ENCODE assay signal across 8 cellular contexts in the genomic region with DNA sequence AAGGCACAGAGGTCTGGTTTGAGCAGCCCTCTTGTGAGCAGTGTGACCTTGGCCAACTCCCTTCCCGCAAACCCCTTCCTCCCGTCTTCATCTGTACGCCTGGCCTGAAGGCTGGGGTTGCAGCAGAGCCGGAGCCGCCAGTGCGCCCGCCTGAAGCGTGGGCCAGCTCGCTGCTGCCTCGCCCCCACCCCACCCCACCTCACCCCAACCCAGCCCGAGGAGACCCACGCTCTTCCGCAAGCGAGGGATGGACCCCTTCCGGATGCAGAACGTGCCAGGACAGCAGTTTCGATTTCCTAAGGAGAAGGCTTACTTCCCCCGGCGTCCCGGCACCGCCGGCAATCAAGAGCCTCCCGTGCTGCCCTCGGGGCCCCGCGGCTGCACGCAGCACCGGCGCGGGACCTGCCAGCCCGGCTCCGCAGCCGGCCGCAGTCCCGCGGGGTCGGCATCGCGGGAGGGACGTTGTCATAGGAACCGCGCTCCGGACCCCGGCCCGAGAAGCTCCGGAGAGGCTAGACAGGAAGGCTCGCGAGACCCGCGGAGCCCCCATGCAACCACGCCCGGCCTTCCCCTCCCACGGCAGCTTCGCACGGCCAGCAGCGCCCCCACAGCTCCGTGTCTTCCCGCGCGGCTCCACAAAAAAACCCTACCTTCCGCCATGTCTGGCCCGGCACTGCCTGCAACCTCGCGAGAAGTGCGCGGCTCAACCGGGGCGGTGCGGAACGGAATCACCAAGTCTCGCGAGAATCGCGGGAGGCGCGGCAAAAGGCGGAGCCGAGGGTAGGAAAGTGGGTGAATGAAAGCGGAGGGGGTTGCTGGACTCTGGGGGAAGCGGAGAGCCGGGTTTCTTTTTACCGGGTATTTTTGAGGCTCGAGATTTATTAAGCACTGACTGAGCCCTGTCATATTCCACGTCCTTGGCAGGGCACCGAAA. TPM values are rescaled to one million over a fixed set of nuclear protein-coding genes. Genes with fewer than 3 reads are reported as not detected.
DNase-seq lines count a peak whose midpoint lies in the region; ATAC-seq, FAIRE-seq and TF ChIP-seq lines count a peak whose summit lies in the region.

ANKFY1 (minus strand) TSS at position 698 of the 934 bp plus-strand sequence; CDS start at position 660, 38 bp downstream.

- TF ChIP-seq RAD21 in A549 (conservative IDR thresholded peaks at IDR 0.05 in 1 of 2, IDR thresholded peaks at IDR 0.05 in 1 of 2) = no peak; a peak in 1 of 5 replicates

- H3K36me3 ChIP-seq in WERI-Rb-1 (peaks cover 34% of the 10 kb centered on the region), breast epithelium (no peaks in the 10 kb centered on the region), iPS-20b (ENCODE audit: insufficient read depth, low read depth, low read length) (peaks cover 22% of the 10 kb centered on the region; the same call in 1 of the 2 replicates)

- H3K27me3 ChIP-seq in WERI-Rb-1 (ENCODE audit: insufficient read depth, low read depth, severe bottlenecking) (no peaks in the 10 kb centered on the region), breast epithelium (no peaks in the 10 kb centered on the region), iPS-20b (ENCODE audit: insufficient read depth, low read length) (no peaks in the 10 kb centered on the region)

- WGBS in A549 (ENCODE audit: missing lambda C conversion rate) = 1% methylated on average over 58 of the region's 85 CpGs

- TF ChIP-seq CTCF in A549 (IDR thresholded peaks at IDR 0.05) = no peak
- TF ChIP-seq CTCF in WERI-Rb-1 (IDR thresholded peaks at IDR 0.05; ENCODE audit: low read depth, low read length) = peak; percentile 32
- TF ChIP-seq CTCF in breast epithelium (IDR thresholded peaks at IDR 0.05) = no peak

- peak; percentile 94 to 99 for DNase-seq in A549 (ENCODE audit: low read depth in 1 of 2, low spot score in 1 of 2)
- DNase-seq in NCI-H2227 (lab: John Stamatoyannopoulos, UW; ENCODE audit: unreplicated experiment) = peak; percentile 95
- DNase-seq in WERI-Rb-1 = peak; percentile 96
- peak; percentile 91 to 96 for DNase-seq in breast epithelium (ENCODE audit: low spot score in 2 of 2)

- H3K4me3 ChIP-seq in A549 (peak within 1 kb of the TSS; percentile 88), WERI-Rb-1 (ENCODE audit: low read depth, low read length) (peak within 1 kb of the TSS; percentile 78), breast epithelium (peak within 1 kb of the TSS; percentile 87 to 100 (median 98)), iPS-20b (ENCODE audit: low read length) (peak within 1 kb of the TSS; percentile 77), skin epidermis (peak within 1 kb of the TSS; percentile 84 to 100 (median 91))

- POLR2A ChIA-PET in A549 (lab: Yijun Ruan, JAX) = interaction anchor here (0.6 to 1.1 kb wide), 5 partner anchors 32 to 1108 kb away, joined by 3 to 6 read pairs (median 3); no protein-coding TSS in a partner anchor

- intact Hi-C loops in breast epithelium (cut with DNase I; ENCODE audit: low total_unique reads) = no loop called here

- TF ChIP-seq POLR2A in A549 (IDR thresholded peaks at IDR 0.05; ENCODE audit: low read length) = peak; percentile 89
- TF ChIP-seq POLR2A in breast epithelium (IDR thresholded peaks at IDR 0.05) = peak; percentile 44

- H3K27ac ChIP-seq in A549 = peak within 1 kb of the TSS; percentile 90 to 94
- H3K27ac ChIP-seq in WERI-Rb-1 = peak within 1 kb of the TSS; percentile 89
- H3K27ac ChIP-seq in breast epithelium = peak within 1 kb of the TSS; percentile 83 to 93
- peak within 1 kb of the TSS; percentile 11 for H3K27ac ChIP-seq in iPS-20b (ENCODE audit: low read length)
- H3K27ac ChIP-seq in skin epidermis = peak within 1 kb of the TSS; percentile 81 to 99 (median 93)

- peaks cover 17% of the 10 kb centered on the region for H3K9me3 ChIP-seq in A549
- H3K9me3 ChIP-seq in WERI-Rb-1 (ENCODE audit: severe bottlenecking) = peaks cover 12% of the 10 kb centered on the region
- peaks cover 0 to 7% of the 10 kb centered on the region in 2 donors for H3K9me3 ChIP-seq in breast epithelium
- peaks cover 12% of the 10 kb centered on the region for H3K9me3 ChIP-seq in iPS-20b (ENCODE audit: insufficient read depth, low read depth, low read length)

- H3K4me1 ChIP-seq in A549 = peaks cover 15% of the 10 kb centered on the region
- H3K4me1 ChIP-seq in breast epithelium = peaks cover 6 to 11% of the 10 kb centered on the region in 2 donors
- 0 out of 2 replicates have a peak, but pooled peaks cover 3% of the 10 kb centered on the region for H3K4me1 ChIP-seq in iPS-20b (ENCODE audit: insufficient read depth, low read length)

- H3K9ac ChIP-seq in iPS-20b (ENCODE audit: low read depth, low read length) = peak within 1 kb of the TSS; percentile 85

- no peak for TF ChIP-seq EP300 in A549 (IDR thresholded peaks at IDR 0.05)

- FAIRE-seq in A549 (lab: Jason Lieb, UNC) = peak; percentile 74

- peak; percentile 92 to 97 for ATAC-seq in A549
- peak; percentile 94 for ATAC-seq in GM18868 (IDR thresholded peaks at IDR 0.05; ENCODE audit: unreplicated experiment)
- ATAC-seq in HG03139 (IDR thresholded peaks at IDR 0.05; ENCODE audit: unreplicated experiment) = peak; percentile 85

- CTCF ChIA-PET in A549 (lab: Yijun Ruan, JAX) = interaction anchor here (0.7 to 12.2 kb wide), 7 partner anchors 15 to 63 kb away, joined by 3 to 119 read pairs (median 5); no protein-coding TSS in a partner anchor

- peak within 1 kb of the TSS; percentile 69 for H3K4me2 ChIP-seq in A549

TF ChIP-seq in A549, 52 proteins besides CTCF, POLR2A, EP300 and RAD21 (continues in another document):
- peak; percentile 84; the same call in 2 of the 3 replicates for TF ChIP-seq BCL3 (IDR thresholded peaks at IDR 0.05)
- TF ChIP-seq GATA3 (IDR thresholded peaks at IDR 0.05; ENCODE audit: borderline replicate concordance) = peak; percentile 94
- TF ChIP-seq RCOR1 (IDR thresholded peaks at IDR 0.05; ENCODE audit: low read depth, low read length) = no peak
- TF ChIP-seq, protein P1, sequence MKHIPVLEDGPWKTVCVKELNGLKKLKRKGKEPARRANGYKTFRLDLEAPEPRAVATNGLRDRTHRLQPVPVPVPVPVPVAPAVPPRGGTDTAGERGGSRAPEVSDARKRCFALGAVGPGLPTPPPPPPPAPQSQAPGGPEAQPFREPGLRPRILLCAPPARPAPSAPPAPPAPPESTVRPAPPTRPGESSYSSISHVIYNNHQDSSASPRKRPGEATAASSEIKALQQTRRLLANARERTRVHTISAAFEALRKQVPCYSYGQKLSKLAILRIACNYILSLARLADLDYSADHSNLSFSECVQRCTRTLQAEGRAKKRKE (CRISPR knock-in tag; IDR thresholded peaks at IDR 0.05; ENCODE audit: low read depth) = no peak
- 0 out of 2 replicates have a peak, but pooled peaks have one; percentile 15 for TF ChIP-seq FOSB (CRISPR knock-in tag; IDR thresholded peaks at IDR 0.05)
- peak; percentile 100 for TF ChIP-seq REST (IDR thresholded peaks at IDR 0.05)
- TF ChIP-seq ESRRA (IDR thresholded peaks at IDR 0.05; ENCODE audit: borderline replicate concordance, low read length) = no peak
- TF ChIP-seq CBX2 (IDR thresholded peaks at IDR 0.05; ENCODE audit: borderline replicate concordance, low read depth) = no peak
- TF ChIP-seq RFX5 (IDR thresholded peaks at IDR 0.05) = no peak

RNA-seq across cellular contexts. Expression of gene ANKFY1, which starts in this region (rescaled TPM):
- polyA plus RNA-seq in A549 (2011; rRNA removed) (51.7 and 63.3 TPM in 2 replicates), A549 (2017; fragmentation: RNase III; extraction: RNeasy Plus Mini Kit Qiagen cat#74134 plus additional on column Dnase treatment) (28.5 to 31.5 TPM (median 29.3 TPM) in 3 replicates)
- polyA plus RNA-seq in A549 (2012; cell fraction: cytosol; rRNA removed) = 29.2 and 33.0 TPM in 2 replicates
- 85.9 and 87.2 TPM in 2 replicates for polyA plus RNA-seq in A549 (2012; cell fraction: nucleus; rRNA removed)
- polyA minus RNA-seq in A549 (2011; rRNA and poly(A)+ RNA removed) = 93.7 and 114 TPM in 2 replicates
- 10 to 100 TPM; 36.3 to 44.2 (median 42.1) TPM for total RNA-seq in breast epithelium

Comparison
In these comparisons a context has a peak if more than half of its experiments do, and no peak if none do; other contexts are left out.
1. Peak in every context shown above with its lines: DNase-seq, ATAC-seq, H3K4me3 ChIP-seq and H3K27ac ChIP-seq.
2. H3K27ac ChIP-seq: peak in every context shown above with its lines; median percentile 93 in skin epidermis; 92 in A549; 89 in WERI-Rb-1; 88 in breast epithelium; 11 in iPS-20b.